8 cellular contexts compared by ENCODE assay signal in genomic region chr1:197902454-197903195, GRCh38. TPM values are rescaled to one million over a fixed set of nuclear protein-coding genes. Genes with fewer than 3 reads are reported as not detected.
DNase-seq lines count a peak whose midpoint lies in the region; ATAC-seq, FAIRE-seq and TF ChIP-seq lines count a peak whose summit lies in the region.

TSS of gene C1orf53 (plus strand) at chr1:197902630. CDS start at chr1:197902650, 20 bp downstream.

- H3K27me3 ChIP-seq in endothelial cell of umbilical vein (ENCODE audit: control insufficient read depth in 2 of 2, insufficient read depth in 2 of 2, low read length in 2 of 2), result peaks cover 2 to 22% of the 10 kb centered on the region in 2 experiments

- H3K9ac ChIP-seq in endothelial cell of umbilical vein (replicated peaks; ENCODE audit: extremely low read depth, insufficient read depth, low read length), result peak within 1 kb of the TSS; percentile 73

- POLR2A ChIA-PET in endothelial cell of umbilical vein (lab: Charles Lee), result interaction anchor here (1.0 to 1.3 kb wide), 2 partner anchors 16 to 129 kb away, joined by 3 to 4 read pairs; no protein-coding TSS in a partner anchor

- intact Hi-C loops in endothelial cell of umbilical vein (cut with micrococcal nuclease), result loop anchor here (2.0 kb wide), 1 partner anchor 254 kb away; the partner anchor contains the start of gene NEK7
- intact Hi-C loops in mucosa of descending colon (cut with DNase I, micrococcal nuclease), result no loop called here

- FAIRE-seq in endothelial cell of umbilical vein (lab: Jason Lieb, UNC), result no peak

- DNase-seq in COLO829 (ENCODE audit: low spot score), result peak; percentile 96
- DNase-seq in HPDE6-E6E7 (ENCODE audit: extremely low spot score), result peak; percentile 93
- DNase-seq in NOMO-1 treated with DMSO at 0.1 percent for 48 hours (lab: John Stamatoyannopoulos, UW; ENCODE audit: unreplicated experiment), result peak; percentile 78
- DNase-seq in activated CD8-positive, alpha-beta memory T cell treated with anti-CD3 and anti-CD28 coated beads, Interleukin-2, amount 50 U/mL, for 4 hours, result peak; percentile 75
- peak; percentile 91 for DNase-seq in endothelial cell of umbilical vein (ENCODE audit: low read depth, low spot score)
- peak; percentile 88 to 94 (median 91) for DNase-seq in mucosa of descending colon
- DNase-seq in stimulated activated CD8-positive, alpha-beta memory T cell treated with anti-CD3 and anti-CD28 coated beads, Interleukin-4, amount 100 ng/mL, for 1 hour (ENCODE audit: low read depth in 2 of 2, low spot score in 1 of 2), result peak; percentile 41 to 52

- no peaks in the 10 kb centered on the region for H3K79me2 ChIP-seq in endothelial cell of umbilical vein (ENCODE audit: control insufficient read depth, insufficient read depth, low read length)

- TSS peak; percentile 78 for BruUV-seq in endothelial cell of umbilical vein (replicated peaks; lab: Mats Ljungman, UMichigan)

- H3K4me3 ChIP-seq in endothelial cell of umbilical vein (replicated peaks in 1 of 3; ENCODE audit: insufficient read depth in 1 of 3, low read depth in 1 of 3, low read length in 3 of 3), result peak within 1 kb of the TSS; percentile 29 to 76 (median 65)
- H3K4me3 ChIP-seq in mucosa of descending colon, result peak within 1 kb of the TSS; percentile 49

- H4K20me1 ChIP-seq in endothelial cell of umbilical vein (replicated peaks; ENCODE audit: control insufficient read depth, extremely low read depth, insufficient read depth, low read length), result no peaks in the 10 kb centered on the region

- no peaks in the 10 kb centered on the region for H3K9me3 ChIP-seq in endothelial cell of umbilical vein (replicated peaks; ENCODE audit: control insufficient read depth, insufficient read depth, low read length)
- H3K9me3 ChIP-seq in mucosa of descending colon, result no peaks in the 10 kb centered on the region

- TF ChIP-seq POLR2A in endothelial cell of umbilical vein (IDR thresholded peaks at IDR 0.05; ENCODE audit: low read depth, low read length), result peak; percentile 74

- peak within 1 kb of the TSS; percentile 88 for H3K4me2 ChIP-seq in endothelial cell of umbilical vein (ENCODE audit: insufficient read depth, low read length)

- H3K36me3 ChIP-seq in endothelial cell of umbilical vein (ENCODE audit: control insufficient read depth in 2 of 2, extremely low read depth in 1 of 2, insufficient read depth in 2 of 2, low read length in 2 of 2) (no peaks in the 10 kb centered on the region), mucosa of descending colon (ENCODE audit: low read depth) (no peaks in the 10 kb centered on the region)

- dilution Hi-C loops in endothelial cell of umbilical vein (cut with MboI; ENCODE audit: extremely low pct_ligation_motif_present, low sequenced_read_pairs), result no loop called here

- H2AFZ ChIP-seq in endothelial cell of umbilical vein (ENCODE audit: low read depth, low read length), result peak within 1 kb of the TSS; percentile 100

- peak within 1 kb of the TSS; percentile 52 for H3K27ac ChIP-seq in endothelial cell of umbilical vein (ENCODE audit: insufficient read depth, low read depth, low read length)

- ATAC-seq in GM19468 (IDR thresholded peaks at IDR 0.05; ENCODE audit: extremely low read depth, unreplicated experiment) (peak; percentile 96), mucosa of descending colon (peak; percentile 100)

- TF ChIP-seq CTCF in endothelial cell of umbilical vein (IDR thresholded peaks at IDR 0.05; ENCODE audit: extremely low read depth in 1 of 2, insufficient read depth in 1 of 2, low read depth in 1 of 2, low read length in 2 of 2) (no peak), mucosa of descending colon (IDR thresholded peaks at IDR 0.05) (no peak)

- H3K4me1 ChIP-seq in endothelial cell of umbilical vein (ENCODE audit: control insufficient read depth, extremely low read depth, insufficient read depth, low read length) (peaks cover 14% of the 10 kb centered on the region), mucosa of descending colon (ENCODE audit: low read depth) (peaks cover 7% of the 10 kb centered on the region)

- CTCF ChIA-PET in endothelial cell of umbilical vein (lab: Charles Lee), result interaction anchor here (0.7 to 2.2 kb wide), 13 partner anchors 9 to 383 kb away, joined by 3 to 10 read pairs (median 4); partner anchors contain the start of gene LHX9

- H3K9me1 ChIP-seq in endothelial cell of umbilical vein (replicated peaks; ENCODE audit: control insufficient read depth, extremely low read depth, insufficient read depth, low read length), result no peaks in the 10 kb centered on the region

TF ChIP-seq in endothelial cell of umbilical vein, 7 proteins besides CTCF, POLR2A, EP300 and RAD21:
- TF ChIP-seq POLR2AphosphoS5 (IDR thresholded peaks at IDR 0.05; ENCODE audit: insufficient read depth, low read depth, low read length) (peak; percentile 69), JUN (IDR thresholded peaks at IDR 0.05; ENCODE audit: borderline replicate concordance, insufficient read depth, insufficient read length, low read depth) (no peak)

RNA-seq across cellular contexts. Expression of gene C1orf53, which starts in this region (rescaled TPM):
- total RNA-seq in endothelial cell of umbilical vein, result 2.1 and 3.5 TPM in 2 replicates
- polyA plus RNA-seq in endothelial cell of umbilical vein, result 6.5 and 8.3 TPM in 2 replicates
- 6.5 and 6.7 TPM in 2 replicates for polyA plus RNA-seq in endothelial cell of umbilical vein (2011; cell fraction: cytosol; rRNA removed)
- 1.4 and 2.0 TPM in 2 replicates for polyA plus RNA-seq in endothelial cell of umbilical vein (2011; cell fraction: nucleus; rRNA removed)
- polyA plus RNA-seq in endothelial cell of umbilical vein (2012), result 3.1 and 5.7 TPM in 2 replicates
- polyA minus RNA-seq in endothelial cell of umbilical vein, result 1.2 TPM in 1 of 2 replicates, not detected in the other
- 4.4 TPM for polyA minus RNA-seq in endothelial cell of umbilical vein (2011; cell fraction: cytosol; rRNA and poly(A)+ RNA removed)
- polyA minus RNA-seq in endothelial cell of umbilical vein (2011; cell fraction: nucleus; rRNA and poly(A)+ RNA removed), result 1.3 TPM in 1 of 2 replicates, not detected in the other
- total RNA-seq in mucosa of descending colon, result 1 to 10 TPM; 1.1 to 6.8 (median 4.1) TPM

Comparison
In these comparisons a context has a peak if more than half of its experiments do, and no peak if none do; other contexts are left out.
1. Peak in every context shown above with its lines: DNase-seq, ATAC-seq, H3K4me3 ChIP-seq and H3K27ac ChIP-seq.